8 cellular contexts compared by ENCODE assay signal in genomic region chr1:155242805-155243358, GRCh38. TPM values are rescaled to one million over a fixed set of nuclear protein-coding genes. Genes with fewer than 3 reads are reported as not detected.
DNase-seq lines count a peak whose midpoint lies in the region; ATAC-seq and TF ChIP-seq lines count a peak whose summit lies in the region.

No MANE protein-coding gene starts in this region.

- H3K27ac ChIP-seq in right atrium auricular region: peak overlapping the region; percentile 89 to 92
- peak overlapping the region; percentile 83 to 92 for H3K27ac ChIP-seq in ascending aorta
- H3K27ac ChIP-seq in mesodermal cell (ENCODE audit: low read depth, low read length, severe bottlenecking): peak overlapping the region; percentile 66
- H3K27ac ChIP-seq in uterus: peak overlapping the region; percentile 93 to 94

- peaks cover 5% of the 10 kb centered on the region for H3K36me3 ChIP-seq in right atrium auricular region
- H3K36me3 ChIP-seq in ascending aorta: peaks cover 11% of the 10 kb centered on the region in 2 donors
- H3K36me3 ChIP-seq in mesodermal cell (ENCODE audit: control insufficient read depth, insufficient read depth, low read length): peaks cover 23% of the 10 kb centered on the region
- H3K36me3 ChIP-seq in uterus: no peaks in the 10 kb centered on the region

- DNase-seq in right atrium auricular region (ENCODE audit: low spot score): no peak
- no peak for DNase-seq in Right ventricle myocardium superior
- DNase-seq in ascending aorta (ENCODE audit: low spot score in 2 of 2): no peak
- no peak for DNase-seq in uterus
- no peak for DNase-seq in AG20443 (ENCODE audit: low spot score)
- DNase-seq in NCI-H510A (lab: John Stamatoyannopoulos, UW): no peak
- no peak for DNase-seq in amygdala (lab: John Stamatoyannopoulos, UW)

- ATAC-seq in Right ventricle myocardium superior (ENCODE audit: poor library complexity): no peak

- H3K27me3 ChIP-seq in right atrium auricular region (no peaks in the 10 kb centered on the region), ascending aorta (no peaks in the 10 kb centered on the region), uterus (peaks cover 0 to 3% of the 10 kb centered on the region in 2 donors)

- no peak for TF ChIP-seq POLR2A in uterus (IDR thresholded peaks at IDR 0.05)

- peaks cover 3 to 26% of the 10 kb centered on the region in 2 donors for H3K4me1 ChIP-seq in right atrium auricular region
- peaks cover 3 to 28% of the 10 kb centered on the region in 2 donors for H3K4me1 ChIP-seq in ascending aorta
- H3K4me1 ChIP-seq in mesodermal cell (ENCODE audit: control insufficient read depth, insufficient read depth, low read length, poor library complexity, severe bottlenecking): peaks cover 11% of the 10 kb centered on the region
- peaks cover 0 to 3% of the 10 kb centered on the region in 2 donors for H3K4me1 ChIP-seq in uterus

- intact Hi-C loops in Right ventricle myocardium superior (cut with DNase I): no loop called here
- intact Hi-C loops in ascending aorta (cut with DNase I): no loop called here
- intact Hi-C loops in uterus (cut with DNase I; ENCODE audit: low total_unique reads): no loop called here

- TF ChIP-seq CTCF in right atrium auricular region (IDR thresholded peaks at IDR 0.05) (no peak), ascending aorta (IDR thresholded peaks at IDR 0.05) (no peak), uterus (IDR thresholded peaks at IDR 0.05) (no peak)

- WGBS in mesodermal cell (ENCODE audit: insufficient coverage in 2 of 2), 2 experiments: 100% methylated on average over 2 of the region's 3 CpGs; no CpG with 5 or more reads in 1 of the 2 experiments

- H3K4me3 ChIP-seq in right atrium auricular region (peak overlapping the region in 1 of 2 donors; percentile 63), ascending aorta (peak overlapping the region; percentile 69 to 80), mesodermal cell (ENCODE audit: extremely low read depth, insufficient read depth, low read length, poor library complexity, severe bottlenecking) (peak overlapping the region; percentile 64), uterus (peak overlapping the region in 1 of 2 donors; percentile 51)

- H3K9me3 ChIP-seq in right atrium auricular region: no peaks in the 10 kb centered on the region
- H3K9me3 ChIP-seq in ascending aorta: no peaks in the 10 kb centered on the region
- no peaks in the 10 kb centered on the region for H3K9me3 ChIP-seq in mesodermal cell (ENCODE audit: control insufficient read depth, low read length)
- no peaks in the 10 kb centered on the region for H3K9me3 ChIP-seq in uterus

RNA-seq across cellular contexts. Expression of gene ENTREP3, which starts 12.4 kb away (rescaled TPM):
- 10 to 100 TPM; 14.4 to 15.5 TPM for total RNA-seq in right atrium auricular region
- 13.8 TPM for total RNA-seq in Right ventricle myocardium superior
- total RNA-seq in ascending aorta: 34.5 TPM
- polyA plus RNA-seq in mesodermal cell (2013, experiment 1 of 2): 62.6 TPM
- 54.7 TPM for polyA plus RNA-seq in mesodermal cell (2013, experiment 2 of 2)
- 10 to 100 TPM in 2 of 4 donors, 1 to 10 TPM in 2; 5.3 to 28.2 (median 11.7) TPM for total RNA-seq in uterus

RNA-seq across cellular contexts. Expression of gene SCAMP3, which starts 19.3 kb away (rescaled TPM):
- total RNA-seq in right atrium auricular region (10 to 100 TPM; 77.2 to 77.7 TPM), Right ventricle myocardium superior (56.8 TPM), ascending aorta (63.6 TPM), uterus (10 to 100 TPM in 3 of 4 donors, 1 to 10 TPM in 1; 10.0 to 44.4 (median 29.2) TPM)
- 66.3 TPM for polyA plus RNA-seq in mesodermal cell (2013, experiment 1 of 2)
- polyA plus RNA-seq in mesodermal cell (2013, experiment 2 of 2): 54.7 TPM

RNA-seq across cellular contexts. Expression of gene CLK2, which starts 30.4 kb away (rescaled TPM):
- total RNA-seq in right atrium auricular region (10 to 100 TPM in 1 of 2 donors, 1 to 10 TPM in 1; 9.8 to 16.4 TPM), Right ventricle myocardium superior (18.5 TPM), ascending aorta (32.1 TPM), uterus (10 to 100 TPM; 25.4 to 75.3 (median 39.3) TPM)
- polyA plus RNA-seq in mesodermal cell (2013, experiment 1 of 2): 59.9 TPM
- polyA plus RNA-seq in mesodermal cell (2013, experiment 2 of 2): 59.1 TPM

RNA-seq across cellular contexts. Expression of gene HCN3, which starts 34.4 kb away (rescaled TPM):
- total RNA-seq in right atrium auricular region: under 1 TPM; 0.35 to 0.41 TPM
- 1.4 TPM for total RNA-seq in Right ventricle myocardium superior
- 2.6 TPM for total RNA-seq in ascending aorta
- 7.9 TPM for polyA plus RNA-seq in mesodermal cell (2013, experiment 1 of 2)
- 5.0 TPM for polyA plus RNA-seq in mesodermal cell (2013, experiment 2 of 2)
- 1 to 10 TPM in 2 of 4 donors, not detected in 2; 4.2 to 5.5 TPM for total RNA-seq in uterus

RNA-seq across cellular contexts. Expression of gene MTX1, which starts 34.4 kb away (rescaled TPM):
- total RNA-seq in right atrium auricular region (10 to 100 TPM; 16.2 to 27.0 TPM), Right ventricle myocardium superior (16.4 TPM), ascending aorta (23.9 TPM), uterus (10 to 100 TPM in 3 of 4 donors, 1 to 10 TPM in 1; 9.7 to 62.4 (median 26.0) TPM)
- polyA plus RNA-seq in mesodermal cell (2013, experiment 1 of 2): 56.6 TPM
- polyA plus RNA-seq in mesodermal cell (2013, experiment 2 of 2): 41.7 TPM
